In the genomic region with DNA sequence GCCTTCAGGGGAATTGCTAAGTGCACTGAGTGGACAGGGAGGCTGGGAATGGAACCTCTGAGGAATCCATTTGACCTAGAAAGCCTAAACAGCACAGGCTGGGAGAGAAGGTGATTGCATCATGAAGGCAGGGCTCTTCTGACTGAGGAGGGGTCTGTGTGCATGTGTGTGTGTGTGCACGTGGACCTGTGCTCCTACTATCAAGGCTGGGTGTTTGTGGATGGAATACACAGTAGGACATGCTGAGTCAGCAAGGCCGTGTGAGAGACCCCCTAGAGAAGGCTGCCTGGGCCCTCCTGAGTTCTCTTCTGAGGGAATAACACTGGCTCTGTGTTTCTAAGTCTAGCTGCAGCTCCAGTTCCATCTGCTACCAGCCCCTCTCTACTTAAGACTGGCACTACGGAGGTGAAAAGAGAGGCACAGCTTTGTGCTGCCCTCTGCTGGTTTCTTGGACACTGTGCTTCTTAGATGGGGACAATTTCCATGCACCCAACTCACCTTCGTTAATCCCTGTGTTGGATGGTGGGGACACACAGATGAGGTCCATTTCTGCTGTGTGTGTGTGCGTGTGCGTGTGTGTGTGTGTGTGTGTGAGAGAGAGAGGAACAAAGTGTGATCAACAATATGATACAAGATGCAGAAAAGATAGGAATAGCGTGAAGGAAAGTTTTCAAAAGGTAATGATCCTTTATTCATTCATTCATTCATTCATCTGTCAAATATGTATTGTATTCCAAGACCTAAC, we compare ENCODE assay signal across 8 cellular contexts. TPM values are rescaled to one million over a fixed set of nuclear protein-coding genes. Genes with fewer than 3 reads are reported as not detected.
A peak's percentile ranks its signal among the peaks of the same experiment; 100 is the strongest.
DNase-seq lines count a peak whose midpoint lies in the region; ATAC-seq and TF ChIP-seq lines count a peak whose summit lies in the region.

No MANE protein-coding gene starts in this region.

- peak; percentile 69 for ATAC-seq in GM18519 (IDR thresholded peaks at IDR 0.05; ENCODE audit: low FRiP score, unreplicated experiment)
- ATAC-seq in HG03432 (IDR thresholded peaks at IDR 0.05; ENCODE audit: unreplicated experiment), result peak; percentile 89
- peak; percentile 95 to 96 for ATAC-seq in activated CD4-positive, CD25-positive, alpha-beta regulatory T cell treated with anti-CD3 and anti-CD28 coated beads, Interleukin-2, amount 50 U/mL, for 24 hours

- peaks cover 0 to 3% (median 2%) of the 10 kb centered on the region in 4 donors for H3K4me1 ChIP-seq in liver (ENCODE audit: control insufficient read depth in 4 of 4, insufficient read depth in 4 of 4, low read length in 3 of 4)

- no peak overlapping the region for H3K27ac ChIP-seq in liver (ENCODE audit: low read depth in 1 of 2, low read length in 2 of 2)

- CTCF ChIA-PET in AG04449 (lab: Yijun Ruan, JAX), result interaction anchor here (0.6 to 5.8 kb wide), 44 partner anchors 10 to 321 kb away, joined by 3 to 50 read pairs (median 4); a partner anchor contains a TSS

- WGBS in liver, result 17% methylated on average over 7 of the region's 7 CpGs

- no peaks in the 10 kb centered on the region for H3K27me3 ChIP-seq in liver (ENCODE audit: control insufficient read depth in 4 of 4, insufficient read depth in 4 of 4, low read length in 3 of 4)

- TF ChIP-seq CTCF in AG04449 (IDR thresholded peaks at IDR 0.05; ENCODE audit: insufficient read depth, low read length, missing control alignments), result peak; percentile 87
- peak; percentile 80 for TF ChIP-seq CTCF in liver (IDR thresholded peaks at IDR 0.05; ENCODE audit: low read depth, low read length, missing input control)

- H3K36me3 ChIP-seq in liver (ENCODE audit: control insufficient read depth in 4 of 4, insufficient read depth in 3 of 4, low read depth in 1 of 4, low read length in 3 of 4), result no peaks in the 10 kb centered on the region

- no peak overlapping the region for H3K4me3 ChIP-seq in AG04449 (ENCODE audit: low read depth, low read length)
- H3K4me3 ChIP-seq in liver (ENCODE audit: low read depth in 1 of 3, low read length in 3 of 3), result no peak overlapping the region

- POLR2A ChIA-PET in AG04449 (lab: Yijun Ruan, JAX), result no interaction called here

- DNase-seq in AG04449 (ENCODE audit: low read depth, low spot score), result peak; percentile 41
- DNase-seq in NCI-H460 (ENCODE audit: extremely low read depth, low read depth), result peak; percentile 68
- DNase-seq in cerebellar nuclear complex (lab: John Stamatoyannopoulos, UW), result peak; percentile 17 to 68
- DNase-seq in stimulated activated CD4-positive, alpha-beta T cell treated with anti-CD3 and anti-CD28 coated beads, TNF-alpha, amount 100 ng/mL, for 1 hour (ENCODE audit: low read depth in 3 of 3, low spot score in 1 of 3), result peak; percentile 38 to 46 (median 40)

- H3K9ac ChIP-seq in liver (ENCODE audit: low read depth in 1 of 2, low read length in 2 of 2), result no peak overlapping the region

- peak; percentile 91 to 98 for TF ChIP-seq RAD21 in liver (IDR thresholded peaks at IDR 0.05)

- no peaks in the 10 kb centered on the region for H3K9me3 ChIP-seq in liver (ENCODE audit: control insufficient read depth in 4 of 4, low read length in 3 of 4)

TF ChIP-seq in liver, 16 proteins besides CTCF, POLR2A, EP300 and RAD21:
- no peak for TF ChIP-seq EGR1 (IDR thresholded peaks at IDR 0.05; ENCODE audit: low read depth in 2 of 2)
- TF ChIP-seq, protein P1, sequence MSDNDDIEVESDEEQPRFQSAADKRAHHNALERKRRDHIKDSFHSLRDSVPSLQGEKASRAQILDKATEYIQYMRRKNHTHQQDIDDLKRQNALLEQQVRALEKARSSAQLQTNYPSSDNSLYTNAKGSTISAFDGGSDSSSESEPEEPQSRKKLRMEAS (IDR thresholded peaks at IDR 0.05), result no peak
- TF ChIP-seq FOXA1 (IDR thresholded peaks at IDR 0.05), result no peak
- no peak for TF ChIP-seq TAF1 (conservative IDR thresholded peaks at IDR 0.05)
- TF ChIP-seq YY1 (IDR thresholded peaks at IDR 0.05), result no peak
- no peak for TF ChIP-seq FOXA2 (IDR thresholded peaks at IDR 0.05)
- TF ChIP-seq NR2F2 (IDR thresholded peaks at IDR 0.05), result no peak
- no peak for TF ChIP-seq RXRA (IDR thresholded peaks at IDR 0.05)
- TF ChIP-seq, protein P2, sequence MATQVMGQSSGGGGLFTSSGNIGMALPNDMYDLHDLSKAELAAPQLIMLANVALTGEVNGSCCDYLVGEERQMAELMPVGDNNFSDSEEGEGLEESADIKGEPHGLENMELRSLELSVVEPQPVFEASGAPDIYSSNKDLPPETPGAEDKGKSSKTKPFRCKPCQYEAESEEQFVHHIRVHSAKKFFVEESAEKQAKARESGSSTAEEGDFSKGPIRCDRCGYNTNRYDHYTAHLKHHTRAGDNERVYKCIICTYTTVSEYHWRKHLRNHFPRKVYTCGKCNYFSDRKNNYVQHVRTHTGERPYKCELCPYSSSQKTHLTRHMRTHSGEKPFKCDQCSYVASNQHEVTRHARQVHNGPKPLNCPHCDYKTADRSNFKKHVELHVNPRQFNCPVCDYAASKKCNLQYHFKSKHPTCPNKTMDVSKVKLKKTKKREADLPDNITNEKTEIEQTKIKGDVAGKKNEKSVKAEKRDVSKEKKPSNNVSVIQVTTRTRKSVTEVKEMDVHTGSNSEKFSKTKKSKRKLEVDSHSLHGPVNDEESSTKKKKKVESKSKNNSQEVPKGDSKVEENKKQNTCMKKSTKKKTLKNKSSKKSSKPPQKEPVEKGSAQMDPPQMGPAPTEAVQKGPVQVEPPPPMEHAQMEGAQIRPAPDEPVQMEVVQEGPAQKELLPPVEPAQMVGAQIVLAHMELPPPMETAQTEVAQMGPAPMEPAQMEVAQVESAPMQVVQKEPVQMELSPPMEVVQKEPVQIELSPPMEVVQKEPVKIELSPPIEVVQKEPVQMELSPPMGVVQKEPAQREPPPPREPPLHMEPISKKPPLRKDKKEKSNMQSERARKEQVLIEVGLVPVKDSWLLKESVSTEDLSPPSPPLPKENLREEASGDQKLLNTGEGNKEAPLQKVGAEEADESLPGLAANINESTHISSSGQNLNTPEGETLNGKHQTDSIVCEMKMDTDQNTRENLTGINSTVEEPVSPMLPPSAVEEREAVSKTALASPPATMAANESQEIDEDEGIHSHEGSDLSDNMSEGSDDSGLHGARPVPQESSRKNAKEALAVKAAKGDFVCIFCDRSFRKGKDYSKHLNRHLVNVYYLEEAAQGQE (IDR thresholded peaks at IDR 0.05), result no peak
- TF ChIP-seq SP1 (IDR thresholded peaks at IDR 0.05), result no peak
- TF ChIP-seq, protein P3, sequence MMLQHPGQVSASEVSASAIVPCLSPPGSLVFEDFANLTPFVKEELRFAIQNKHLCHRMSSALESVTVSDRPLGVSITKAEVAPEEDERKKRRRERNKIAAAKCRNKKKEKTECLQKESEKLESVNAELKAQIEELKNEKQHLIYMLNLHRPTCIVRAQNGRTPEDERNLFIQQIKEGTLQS (IDR thresholded peaks at IDR 0.05), result no peak
- no peak for TF ChIP-seq JUND (IDR thresholded peaks at IDR 0.05)
- no peak for TF ChIP-seq HNF4G (IDR thresholded peaks at IDR 0.05)
- TF ChIP-seq, protein P4, sequence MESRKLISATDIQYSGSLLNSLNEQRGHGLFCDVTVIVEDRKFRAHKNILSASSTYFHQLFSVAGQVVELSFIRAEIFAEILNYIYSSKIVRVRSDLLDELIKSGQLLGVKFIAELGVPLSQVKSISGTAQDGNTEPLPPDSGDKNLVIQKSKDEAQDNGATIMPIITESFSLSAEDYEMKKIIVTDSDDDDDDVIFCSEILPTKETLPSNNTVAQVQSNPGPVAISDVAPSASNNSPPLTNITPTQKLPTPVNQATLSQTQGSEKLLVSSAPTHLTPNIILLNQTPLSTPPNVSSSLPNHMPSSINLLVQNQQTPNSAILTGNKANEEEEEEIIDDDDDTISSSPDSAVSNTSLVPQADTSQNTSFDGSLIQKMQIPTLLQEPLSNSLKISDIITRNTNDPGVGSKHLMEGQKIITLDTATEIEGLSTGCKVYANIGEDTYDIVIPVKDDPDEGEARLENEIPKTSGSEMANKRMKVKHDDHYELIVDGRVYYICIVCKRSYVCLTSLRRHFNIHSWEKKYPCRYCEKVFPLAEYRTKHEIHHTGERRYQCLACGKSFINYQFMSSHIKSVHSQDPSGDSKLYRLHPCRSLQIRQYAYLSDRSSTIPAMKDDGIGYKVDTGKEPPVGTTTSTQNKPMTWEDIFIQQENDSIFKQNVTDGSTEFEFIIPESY (IDR thresholded peaks at IDR 0.05), result no peak
- no peak for TF ChIP-seq HNF4A (conservative IDR thresholded peaks at IDR 0.05)
- no peak for TF ChIP-seq GABPA (IDR thresholded peaks at IDR 0.05 in 1 of 2, conservative IDR thresholded peaks at IDR 0.05 in 1 of 2)
TF ChIP-seq in liver: peak in this region for 0.

RNA-seq across cellular contexts. Expression of a gene that starts 6.2 kb away (rescaled TPM):
- 41.2 and 43.0 TPM in 2 replicates for total RNA-seq in NCI-H460 (2014; rRNA removed; shearing (Covaris generic))
- polyA plus RNA-seq in NCI-H460 (2014; cell fraction: nucleus; rRNA removed), result 14.5 and 20.7 TPM in 2 replicates
- total RNA-seq in liver, result 10 to 100 TPM; 24.7 to 34.6 TPM
- 10 to 100 TPM; 14.8 to 22.7 TPM for polyA plus RNA-seq in liver

RNA-seq across cellular contexts. Expression of a gene that starts 53.5 kb away (rescaled TPM):
- total RNA-seq in NCI-H460 (2014; rRNA removed; shearing (Covaris generic)), result not detected in 2 replicates
- polyA plus RNA-seq in NCI-H460 (2014; cell fraction: nucleus; rRNA removed), result not detected in 2 replicates
- total RNA-seq in liver, result not detected
- polyA plus RNA-seq in liver, result not detected

RNA-seq across cellular contexts. Expression of a gene that starts 57.0 kb away (rescaled TPM):
- total RNA-seq in NCI-H460 (2014; rRNA removed; shearing (Covaris generic)), result 43.5 and 50.2 TPM in 2 replicates
- polyA plus RNA-seq in NCI-H460 (2014; cell fraction: nucleus; rRNA removed), result 39.2 and 79.1 TPM in 2 replicates
- 10 to 100 TPM; 35.3 to 37.9 TPM for total RNA-seq in liver
- polyA plus RNA-seq in liver, result 10 to 100 TPM; 36.0 to 54.1 TPM
